Comparison of ENCODE assay signal across 8 cellular contexts in genomic region chr13:66994097-66994496, GRCh38.
DNase-seq lines count a peak whose midpoint lies in the region; ATAC-seq, FAIRE-seq and TF ChIP-seq lines count a peak whose summit lies in the region.

No MANE protein-coding gene starts in this region.

- ATAC-seq in activated CD4-positive, alpha-beta T cell treated with anti-CD3 and anti-CD28 coated beads for 36 hours = peak; percentile 60

- H4K20me1 ChIP-seq in MM.1S (ENCODE audit: insufficient read depth, low read length) = no peaks in the 10 kb centered on the region

- H2AFZ ChIP-seq in MM.1S (ENCODE audit: low read length) = peak overlapping the region; percentile 48; the same call in 1 of the 2 replicates

- POLR2A ChIA-PET in activated CD4-positive, alpha-beta T cell treated with anti-CD3 and anti-CD28 coated beads for 36 hours (lab: Charles Lee) = no interaction called here

- H3K27me3 ChIP-seq in H7 (ENCODE audit: control insufficient read depth, insufficient read depth, low read length) (no peaks in the 10 kb centered on the region), MM.1S (replicated peaks; ENCODE audit: insufficient read depth, low read length) (no peaks in the 10 kb centered on the region), iPS-20b (ENCODE audit: insufficient read depth, low read length) (no peaks in the 10 kb centered on the region), small intestine (ENCODE audit: control insufficient read depth in 2 of 2, insufficient read depth in 2 of 2, low read length in 2 of 2) (no peaks in the 10 kb centered on the region)

- no peaks in the 10 kb centered on the region for H3K27me3 Mint-ChIP-seq in activated CD4-positive, alpha-beta T cell treated with anti-CD3 and anti-CD28 coated beads for 36 hours

- DNase-seq in activated CD4-positive, alpha-beta T cell treated with anti-CD3 and anti-CD28 coated beads for 36 hours = peak; percentile 58
- DNase-seq in activated CD4-positive, alpha-beta T cell treated with anti-CD3 and anti-CD28 coated beads, Interleukin-2, amount 50 U/mL, for 4 hours = no peak
- DNase-seq in H7 = peak; percentile 57
- peak; percentile 8 for DNase-seq in MM.1S
- peak; percentile 11 to 77 for DNase-seq in T47D (ENCODE audit: low read depth in 1 of 2, low spot score in 1 of 2)
- DNase-seq in small intestine = peak; percentile 47
- DNase-seq in NCI-H1694 treated with DMSO at 0.1 percent for 48 hours (lab: John Stamatoyannopoulos, UW) = no peak

- CTCF ChIA-PET in activated CD4-positive, alpha-beta T cell treated with anti-CD3 and anti-CD28 coated beads for 36 hours (lab: Charles Lee) = no interaction called here

- no peak overlapping the region for H3K4me3 Mint-ChIP-seq in activated CD4-positive, alpha-beta T cell treated with anti-CD3 and anti-CD28 coated beads for 36 hours

- H3K36me3 Mint-ChIP-seq in activated CD4-positive, alpha-beta T cell treated with anti-CD3 and anti-CD28 coated beads for 36 hours (ENCODE audit: low read depth) = no peaks in the 10 kb centered on the region

- H3K9me2 ChIP-seq in MM.1S (replicated peaks; ENCODE audit: insufficient read depth, low read length) = no peaks in the 10 kb centered on the region

- H3K36me3 ChIP-seq in H7 (replicated peaks; ENCODE audit: control insufficient read depth, insufficient read depth, low read length) (no peaks in the 10 kb centered on the region), MM.1S (replicated peaks; ENCODE audit: insufficient read depth, low read length) (no peaks in the 10 kb centered on the region), iPS-20b (ENCODE audit: insufficient read depth, low read depth, low read length) (no peaks in the 10 kb centered on the region), small intestine (ENCODE audit: control insufficient read depth in 2 of 2, insufficient read depth in 2 of 2, low read length in 2 of 2) (no peaks in the 10 kb centered on the region)

- H3K4me1 ChIP-seq in MM.1S (ENCODE audit: low read length) (peaks cover 15% of the 10 kb centered on the region), iPS-20b (ENCODE audit: insufficient read depth, low read length) (peaks cover 6% of the 10 kb centered on the region; the same call in 1 of the 2 replicates), small intestine (ENCODE audit: control insufficient read depth in 2 of 2, insufficient read depth in 1 of 2, low read depth in 1 of 2, low read length in 1 of 2) (peaks cover 0 to 3% of the 10 kb centered on the region in 2 donors)

- H3K4me1 Mint-ChIP-seq in activated CD4-positive, alpha-beta T cell treated with anti-CD3 and anti-CD28 coated beads for 36 hours = peaks cover 4% of the 10 kb centered on the region

- H3K9me3 ChIP-seq in MM.1S (replicated peaks; ENCODE audit: insufficient read depth, low read length) (no peaks in the 10 kb centered on the region), iPS-20b (ENCODE audit: insufficient read depth, low read depth, low read length) (no peaks in the 10 kb centered on the region), small intestine (ENCODE audit: control insufficient read depth, low read depth) (no peaks in the 10 kb centered on the region)

- intact Hi-C loops in activated CD4-positive, alpha-beta T cell treated with anti-CD3 and anti-CD28 coated beads for 36 hours (cut with DNase I, micrococcal nuclease) = no loop called here

- peak overlapping the region; percentile 89; the same call in 1 of the 2 replicates for H3K27ac ChIP-seq in MM.1S (ENCODE audit: low read length)
- H3K27ac ChIP-seq in iPS-20b (ENCODE audit: low read length) = no peak overlapping the region
- no peak overlapping the region for H3K27ac ChIP-seq in small intestine (ENCODE audit: low read depth in 1 of 2, low read length in 1 of 2)

- no peak for TF ChIP-seq CTCF in MM.1S (IDR thresholded peaks at IDR 0.05; ENCODE audit: low read length)

- FAIRE-seq in small intestine (lab: Jason Lieb, UNC) = no peak

- H3K4me2 ChIP-seq in MM.1S (ENCODE audit: low read depth, low read length) = peak overlapping the region; percentile 55

- peak overlapping the region; percentile 41; the same call in 1 of the 2 replicates for H3K9ac ChIP-seq in MM.1S (ENCODE audit: low read length)
- peak overlapping the region; percentile 54; the same call in 1 of the 2 replicates for H3K9ac ChIP-seq in iPS-20b (ENCODE audit: low read depth, low read length)

- H3K27ac Mint-ChIP-seq in activated CD4-positive, alpha-beta T cell treated with anti-CD3 and anti-CD28 coated beads for 36 hours = no peak overlapping the region

- H3K9me3 Mint-ChIP-seq in activated CD4-positive, alpha-beta T cell treated with anti-CD3 and anti-CD28 coated beads for 36 hours (ENCODE audit: low read depth) = no peaks in the 10 kb centered on the region

- no peak overlapping the region for H3K4me3 ChIP-seq in H7 (ENCODE audit: insufficient read depth, low read depth, low read length)
- no peak overlapping the region for H3K4me3 ChIP-seq in MM.1S (ENCODE audit: low read length)
- peak overlapping the region; percentile 52 for H3K4me3 ChIP-seq in iPS-20b (ENCODE audit: low read length)
- H3K4me3 ChIP-seq in small intestine (ENCODE audit: low read depth in 1 of 2, low read length in 2 of 2) = peak overlapping the region in 1 of 2 donors; percentile 33

- no peaks in the 10 kb centered on the region for H3K79me2 ChIP-seq in MM.1S (ENCODE audit: low read length)

- H3F3A ChIP-seq in MM.1S (ENCODE audit: insufficient read depth, low read length) = peaks cover 30% of the 10 kb centered on the region

- 12 to 30% (median 24%) methylated on average over 13 of the region's 13 CpGs for WGBS in small intestine, 3 donors

- in situ Hi-C loops in T47D (cut with HindIII; ENCODE audit: low pct_unique_long_range_greater_than_20kb, low sequenced_read_pairs) = no loop called here

Comparison
In these comparisons a context has a peak if more than half of its experiments do, and no peak if none do; other contexts are left out.
1. DNase-seq: peak in activated CD4-positive, alpha-beta T cell treated with anti-CD3 and anti-CD28 coated beads for 36 hours (single experiment), H7 (single experiment), MM.1S (single experiment), T47D (2 of 2) and small intestine (single experiment); none in activated CD4-positive, alpha-beta T cell treated with anti-CD3 and anti-CD28 coated beads, Interleukin-2, amount 50 U/mL, for 4 hours (0 of 2) and NCI-H1694 treated with DMSO at 0.1 percent for 48 hours (single experiment).